ENCODE assay signal across 8 cellular contexts in the genomic region with DNA sequence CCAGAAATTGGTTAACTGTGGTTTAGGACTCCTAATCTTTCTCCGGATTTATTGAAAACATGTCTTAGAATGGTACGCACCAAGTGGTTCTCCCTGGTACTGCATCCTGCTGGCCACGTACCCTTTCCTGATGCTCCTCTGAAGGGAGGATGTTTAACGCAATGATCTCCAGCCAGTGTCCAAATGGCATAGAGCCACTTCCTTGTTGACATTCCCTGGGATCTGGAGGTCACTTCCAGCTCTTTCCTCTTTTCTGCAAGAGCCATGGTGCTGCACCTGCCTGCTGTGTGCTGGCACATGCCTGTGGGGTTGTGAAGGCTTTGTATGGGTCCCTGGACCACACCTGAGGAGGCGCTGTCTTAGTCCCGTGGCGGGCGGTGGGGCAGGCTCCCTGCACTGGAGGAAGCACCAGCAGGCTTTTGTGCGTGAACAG. TPM values are rescaled to one million over a fixed set of nuclear protein-coding genes. Genes with fewer than 3 reads are reported as not detected.
A peak's percentile ranks its signal among the peaks of the same experiment; 100 is the strongest.
DNase-seq lines count a peak whose midpoint lies in the region; ATAC-seq and TF ChIP-seq lines count a peak whose summit lies in the region.

No MANE protein-coding gene starts in this region.

- H3K36me3 ChIP-seq in RWPE2 (ENCODE audit: low read depth) (no peaks in the 10 kb centered on the region), ovary (no peaks in the 10 kb centered on the region)

- H3K27ac ChIP-seq in RWPE2 (ENCODE audit: poor library complexity, severe bottlenecking) (peak overlapping the region; percentile 79), ovary (no peak overlapping the region)

- POLR2A ChIA-PET in activated CD8-positive, alpha-beta T cell treated with anti-CD3 and anti-CD28 coated beads for 36 hours (lab: Charles Lee): interaction anchor here (1.0 kb wide), 2 partner anchors 11 to 37 kb away, joined by 3 to 4 read pairs; no protein-coding TSS in a partner anchor
- POLR2A ChIA-PET in activated CD8-positive, alpha-beta T cell treated with anti-CD3 and anti-CD28 coated beads, Interleukin-2, amount 10 ng/mL, durations not matched to agents 7 days and 5 days (lab: Charles Lee): interaction anchor here (1.0 kb wide), 1 partner anchor 11 kb away, joined by 3 read pairs; no protein-coding TSS in a partner anchor
- POLR2A ChIA-PET in activated CD4-positive, alpha-beta memory T cell treated with anti-CD3 and anti-CD28 coated beads, Interleukin-2, amount 10 ng/mL, durations not matched to agents 7 days and 5 days (lab: Charles Lee): no interaction called here

- peak; percentile 80 for TF ChIP-seq CTCF in activated CD8-positive, alpha-beta T cell treated with anti-CD3 and anti-CD28 coated beads for 36 hours (IDR thresholded peaks at IDR 0.05)
- TF ChIP-seq CTCF in RWPE2 (IDR thresholded peaks at IDR 0.05; ENCODE audit: poor library complexity, severe bottlenecking) (peak; percentile 13), glutamatergic neuron (IDR thresholded peaks at IDR 0.05; ENCODE audit: partially characterized antibody, unreplicated experiment) (peak; percentile 86), type B pancreatic cell (conservative IDR thresholded peaks at IDR 0.05) (peak; percentile 74), ovary (IDR thresholded peaks at IDR 0.05) (peak in 1 of 3 donors; percentile 27)

- H3K4me1 ChIP-seq in RWPE2 (ENCODE audit: insufficient read depth, poor library complexity, severe bottlenecking) (peaks cover 32% of the 10 kb centered on the region), ovary (ENCODE audit: insufficient read depth) (peaks cover 3% of the 10 kb centered on the region)

- CTCF ChIA-PET in activated CD8-positive, alpha-beta T cell treated with anti-CD3 and anti-CD28 coated beads for 36 hours (lab: Charles Lee): interaction anchor here (0.7 to 5.8 kb wide), 9 partner anchors 9 to 45 kb away, joined by 3 to 41 read pairs (median 4); no protein-coding TSS in a partner anchor
- CTCF ChIA-PET in activated CD8-positive, alpha-beta T cell treated with anti-CD3 and anti-CD28 coated beads, Interleukin-2, amount 10 ng/mL, durations not matched to agents 7 days and 5 days (lab: Charles Lee): interaction anchor here (1.2 to 4.4 kb wide), 7 partner anchors 8 to 157 kb away, joined by 3 to 21 read pairs (median 7); no protein-coding TSS in a partner anchor
- CTCF ChIA-PET in activated CD4-positive, alpha-beta memory T cell treated with anti-CD3 and anti-CD28 coated beads, Interleukin-2, amount 10 ng/mL, durations not matched to agents 7 days and 5 days (lab: Charles Lee): interaction anchor here (1.3 to 1.7 kb wide), 2 partner anchors 9 to 13 kb away, joined by 5 read pairs; no protein-coding TSS in a partner anchor

- intact Hi-C loops in activated CD8-positive, alpha-beta T cell treated with anti-CD3 and anti-CD28 coated beads for 36 hours (cut with micrococcal nuclease): no loop called here
- intact Hi-C loops in ovary (cut with DNase I): no loop called here

- no peak for ATAC-seq in activated CD8-positive, alpha-beta T cell treated with anti-CD3 and anti-CD28 coated beads for 36 hours
- ATAC-seq in activated CD8-positive, alpha-beta T cell treated with anti-CD3 and anti-CD28 coated beads, Interleukin-2, amount 10 ng/mL, durations not matched to agents 7 days and 5 days: no peak
- ATAC-seq in RWPE2 (ENCODE audit: low read depth): no peak

- no peaks in the 10 kb centered on the region for H3K27me3 Mint-ChIP-seq in activated CD8-positive, alpha-beta T cell treated with anti-CD3 and anti-CD28 coated beads for 36 hours
- no peaks in the 10 kb centered on the region for H3K27me3 Mint-ChIP-seq in activated CD8-positive, alpha-beta T cell treated with anti-CD3 and anti-CD28 coated beads, Interleukin-2, amount 10 ng/mL, durations not matched to agents 7 days and 5 days (ENCODE audit: low read depth)
- H3K27me3 Mint-ChIP-seq in glutamatergic neuron (ENCODE audit: unreplicated experiment) (no peaks in the 10 kb centered on the region), type B pancreatic cell (peaks cover 20% of the 10 kb centered on the region)
- H3K27me3 Mint-ChIP-seq in activated CD4-positive, alpha-beta memory T cell treated with anti-CD3 and anti-CD28 coated beads, Interleukin-2, amount 10 ng/mL, durations not matched to agents 7 days and 5 days: no peaks in the 10 kb centered on the region

- H3K27me3 ChIP-seq in RWPE2 (ENCODE audit: insufficient read depth, poor library complexity, severe bottlenecking): no peaks in the 10 kb centered on the region
- H3K27me3 ChIP-seq in ovary: no peaks in the 10 kb centered on the region

- no peak overlapping the region for H3K27ac Mint-ChIP-seq in activated CD8-positive, alpha-beta T cell treated with anti-CD3 and anti-CD28 coated beads for 36 hours
- no peak overlapping the region for H3K27ac Mint-ChIP-seq in activated CD8-positive, alpha-beta T cell treated with anti-CD3 and anti-CD28 coated beads, Interleukin-2, amount 10 ng/mL, durations not matched to agents 7 days and 5 days
- H3K27ac Mint-ChIP-seq in glutamatergic neuron (ENCODE audit: unreplicated experiment): peak overlapping the region; percentile 36
- H3K27ac Mint-ChIP-seq in type B pancreatic cell: no peak overlapping the region
- H3K27ac Mint-ChIP-seq in activated CD4-positive, alpha-beta memory T cell treated with anti-CD3 and anti-CD28 coated beads, Interleukin-2, amount 10 ng/mL, durations not matched to agents 7 days and 5 days: no peak overlapping the region

- 71 to 77% (median 71%) methylated on average over 9 of the region's 9 CpGs for WGBS in ovary, 3 donors

- TF ChIP-seq POLR2A in ovary (IDR thresholded peaks at IDR 0.05): no peak

- H3K9me3 Mint-ChIP-seq in activated CD8-positive, alpha-beta T cell treated with anti-CD3 and anti-CD28 coated beads for 36 hours: no peaks in the 10 kb centered on the region
- no peaks in the 10 kb centered on the region for H3K9me3 Mint-ChIP-seq in activated CD8-positive, alpha-beta T cell treated with anti-CD3 and anti-CD28 coated beads, Interleukin-2, amount 10 ng/mL, durations not matched to agents 7 days and 5 days (ENCODE audit: insufficient read depth)
- H3K9me3 Mint-ChIP-seq in glutamatergic neuron (ENCODE audit: unreplicated experiment) (peaks cover 3% of the 10 kb centered on the region), type B pancreatic cell (peaks cover 5% of the 10 kb centered on the region)
- no peaks in the 10 kb centered on the region for H3K9me3 Mint-ChIP-seq in activated CD4-positive, alpha-beta memory T cell treated with anti-CD3 and anti-CD28 coated beads, Interleukin-2, amount 10 ng/mL, durations not matched to agents 7 days and 5 days

- H3K4me3 ChIP-seq in RWPE2 (ENCODE audit: severe bottlenecking) (no peak overlapping the region), ovary (no peak overlapping the region)

- H3K36me3 Mint-ChIP-seq in activated CD8-positive, alpha-beta T cell treated with anti-CD3 and anti-CD28 coated beads for 36 hours (ENCODE audit: low read depth): peaks cover 17% of the 10 kb centered on the region
- H3K36me3 Mint-ChIP-seq in activated CD8-positive, alpha-beta T cell treated with anti-CD3 and anti-CD28 coated beads, Interleukin-2, amount 10 ng/mL, durations not matched to agents 7 days and 5 days (ENCODE audit: low read depth): peaks cover 14% of the 10 kb centered on the region
- peaks cover 6% of the 10 kb centered on the region for H3K36me3 Mint-ChIP-seq in glutamatergic neuron (ENCODE audit: unreplicated experiment)
- peaks cover 9% of the 10 kb centered on the region for H3K36me3 Mint-ChIP-seq in type B pancreatic cell
- peaks cover 4% of the 10 kb centered on the region for H3K36me3 Mint-ChIP-seq in activated CD4-positive, alpha-beta memory T cell treated with anti-CD3 and anti-CD28 coated beads, Interleukin-2, amount 10 ng/mL, durations not matched to agents 7 days and 5 days (ENCODE audit: low read depth)

- H3K4me1 Mint-ChIP-seq in activated CD8-positive, alpha-beta T cell treated with anti-CD3 and anti-CD28 coated beads for 36 hours (ENCODE audit: low read depth): peaks cover 60% of the 10 kb centered on the region
- H3K4me1 Mint-ChIP-seq in activated CD8-positive, alpha-beta T cell treated with anti-CD3 and anti-CD28 coated beads, Interleukin-2, amount 10 ng/mL, durations not matched to agents 7 days and 5 days (ENCODE audit: low read depth): peaks cover 54% of the 10 kb centered on the region
- H3K4me1 Mint-ChIP-seq in glutamatergic neuron (ENCODE audit: low read depth, unreplicated experiment) (peaks cover 15% of the 10 kb centered on the region), type B pancreatic cell (ENCODE audit: unreplicated experiment) (peaks cover 41% of the 10 kb centered on the region)
- peaks cover 39% of the 10 kb centered on the region for H3K4me1 Mint-ChIP-seq in activated CD4-positive, alpha-beta memory T cell treated with anti-CD3 and anti-CD28 coated beads, Interleukin-2, amount 10 ng/mL, durations not matched to agents 7 days and 5 days

- peak; percentile 42 for DNase-seq in activated CD8-positive, alpha-beta T cell treated with anti-CD3 and anti-CD28 coated beads for 36 hours
- no peak for DNase-seq in activated CD8-positive, alpha-beta T cell treated with anti-CD3 and anti-CD28 coated beads, Interleukin-2, amount 10 ng/mL, durations not matched to agents 7 days and 5 days
- no peak for DNase-seq in RWPE2 (ENCODE audit: low spot score)
- peak; percentile 61 for DNase-seq in glutamatergic neuron
- DNase-seq in type B pancreatic cell (ENCODE audit: extremely low spot score, unreplicated experiment): no peak
- DNase-seq in dedifferentiated amniotic fluid mesenchymal stem cell (ENCODE audit: extremely low spot score): no peak
- no peak for DNase-seq in activated CD4-positive, alpha-beta memory T cell treated with anti-CD3 and anti-CD28 coated beads, Interleukin-2, amount 10 ng/mL, durations not matched to agents 7 days and 5 days
- no peak for DNase-seq in ovary

- H3K4me3 Mint-ChIP-seq in activated CD8-positive, alpha-beta T cell treated with anti-CD3 and anti-CD28 coated beads for 36 hours: no peak overlapping the region
- H3K4me3 Mint-ChIP-seq in activated CD8-positive, alpha-beta T cell treated with anti-CD3 and anti-CD28 coated beads, Interleukin-2, amount 10 ng/mL, durations not matched to agents 7 days and 5 days: no peak overlapping the region
- H3K4me3 Mint-ChIP-seq in glutamatergic neuron (ENCODE audit: unreplicated experiment): no peak overlapping the region
- H3K4me3 Mint-ChIP-seq in type B pancreatic cell: no peak overlapping the region
- no peak overlapping the region for H3K4me3 Mint-ChIP-seq in activated CD4-positive, alpha-beta memory T cell treated with anti-CD3 and anti-CD28 coated beads, Interleukin-2, amount 10 ng/mL, durations not matched to agents 7 days and 5 days

- no peak for TF ChIP-seq EP300 in ovary (IDR thresholded peaks at IDR 0.05)

- H3K9me3 ChIP-seq in RWPE2 (ENCODE audit: severe bottlenecking) (no peaks in the 10 kb centered on the region), ovary (no peaks in the 10 kb centered on the region)

RNA-seq across cellular contexts. Expression of a gene that starts 53.9 kb away (rescaled TPM):
- 10 to 100 TPM; 40.1 to 42.3 TPM for total RNA-seq in activated CD8-positive, alpha-beta T cell treated with anti-CD3 and anti-CD28 coated beads for 36 hours
- total RNA-seq in activated CD8-positive, alpha-beta T cell treated with anti-CD3 and anti-CD28 coated beads, Interleukin-2, amount 10 ng/mL, durations not matched to agents 7 days and 5 days: 10 to 100 TPM; 20.7 to 21.2 TPM
- 35.2 TPM for total RNA-seq in glutamatergic neuron (ENCODE audit: unreplicated experiment)
- 39.9 and 66.3 TPM in 2 replicates for total RNA-seq in type B pancreatic cell (ENCODE audit: low replicate concordance)
- total RNA-seq in activated CD4-positive, alpha-beta memory T cell treated with anti-CD3 and anti-CD28 coated beads, Interleukin-2, amount 10 ng/mL, durations not matched to agents 7 days and 5 days: 10 to 100 TPM; 18.7 to 19.1 TPM
- total RNA-seq in ovary: 10 to 100 TPM; 38.6 to 95.7 (median 83.7) TPM
- polyA plus RNA-seq in ovary: 100 to 1,000 TPM in 1 of 2 donors, 10 to 100 TPM in 1; 53.6 to 142 TPM

Comparison
In these comparisons a context has a peak if more than half of its experiments do, and no peak if none do; other contexts are left out.
1. DNase-seq: peak in activated CD8-positive, alpha-beta T cell treated with anti-CD3 and anti-CD28 coated beads for 36 hours (single experiment) and glutamatergic neuron (single experiment); none in activated CD8-positive, alpha-beta T cell treated with anti-CD3 and anti-CD28 coated beads, Interleukin-2, amount 10 ng/mL, durations not matched to agents 7 days and 5 days (single experiment), RWPE2 (single experiment), type B pancreatic cell (single experiment), dedifferentiated amniotic fluid mesenchymal stem cell (single experiment), activated CD4-positive, alpha-beta memory T cell treated with anti-CD3 and anti-CD28 coated beads, Interleukin-2, amount 10 ng/mL, durations not matched to agents 7 days and 5 days (single experiment) and ovary (0 of 5).